ENCODE assay signal across 8 cellular contexts in genomic region chr10:132398566-132398991, GRCh38. TPM values are rescaled to one million over a fixed set of nuclear protein-coding genes. Genes with fewer than 3 reads are reported as not detected.
DNase-seq lines count a peak whose midpoint lies in the region; TF ChIP-seq lines count a peak whose summit lies in the region.

No MANE protein-coding gene starts in this region.

- H3K9ac ChIP-seq in BLaER1 treated with 17β-estradiol and CSF1 and Interleukin-3, amounts not matched to agents 10 nM and 100 nM, result peak overlapping the region in 8 of 11 experiments; percentile 87 to 96 (median 90); a peak in 9 of 22 replicates
- H3K9ac ChIP-seq in Loucy (ENCODE audit: low read depth, low read length, poor library complexity, severe bottlenecking), result peak overlapping the region; percentile 86

- H3K9me3 Mint-ChIP-seq in osteocyte (ENCODE audit: unreplicated experiment), result no peaks in the 10 kb centered on the region

- H3K4me3 ChIP-seq in BLaER1 treated with 17β-estradiol and CSF1 and Interleukin-3, amounts not matched to agents 10 nM and 100 nM, result peak overlapping the region in 7 of 10 experiments; percentile 68 to 87 (median 82); a peak in 13 of 20 replicates
- H3K4me3 ChIP-seq in Loucy (ENCODE audit: low read length, poor library complexity, severe bottlenecking) (peak overlapping the region; percentile 80), epithelial cell of esophagus (ENCODE audit: low read length) (peak overlapping the region; percentile 72)

- H4K20me1 ChIP-seq in BLaER1 treated with 17β-estradiol and CSF1 and Interleukin-3, amounts not matched to agents 10 nM and 100 nM, result peaks cover 10 to 86% (median 63%) of the 10 kb centered on the region in 11 experiments; a peak in 19 of 22 replicates
- peaks cover 42% of the 10 kb centered on the region for H4K20me1 ChIP-seq in Loucy (ENCODE audit: insufficient read depth, low read length, poor library complexity, severe bottlenecking)

- no peaks in the 10 kb centered on the region for H3K9me3 ChIP-seq in BLaER1 treated with 17β-estradiol and CSF1 and Interleukin-3, amounts not matched to agents 10 nM and 100 nM (replicated peaks in 1 of 11)
- H3K9me3 ChIP-seq in Loucy (ENCODE audit: insufficient read depth, low read depth, low read length), result no peaks in the 10 kb centered on the region

- peaks cover 76 to 89% (median 86%) of the 10 kb centered on the region in 10 experiments for H3K4me1 ChIP-seq in BLaER1 treated with 17β-estradiol and CSF1 and Interleukin-3, amounts not matched to agents 10 nM and 100 nM
- H3K4me1 ChIP-seq in Loucy (ENCODE audit: insufficient read depth, low read length, poor library complexity, severe bottlenecking), result peaks cover 66% of the 10 kb centered on the region

- DNase-seq in epithelial cell of esophagus (ENCODE audit: low read depth) (no peak), osteocyte (ENCODE audit: extremely low spot score, unreplicated experiment) (no peak), NCI-H446 treated with DMSO at 0.1 percent for 48 hours (lab: John Stamatoyannopoulos, UW) (no peak), hippocampal formation (lab: John Stamatoyannopoulos, UW) (no peak), Ammon's horn (ENCODE audit: low spot score) (no peak)
- DNase-seq in stimulated activated CD4-positive, alpha-beta T cell treated with anti-CD3 and anti-CD28 coated beads, Interleukin-4, amount 100 ng/mL, for 1 hour, result no peak

- 0 out of 2 replicates have a peak, but pooled peaks cover 6% of the 10 kb centered on the region for H3F3A ChIP-seq in Loucy (ENCODE audit: low read depth)

- H3K4me1 Mint-ChIP-seq in osteocyte (ENCODE audit: unreplicated experiment), result peaks cover 26% of the 10 kb centered on the region

- H3K27ac ChIP-seq in BLaER1 treated with 17β-estradiol and CSF1 and Interleukin-3, amounts not matched to agents 10 nM and 100 nM, result peak overlapping the region in 1 of 11 experiments; percentile 86; a peak in 3 of 22 replicates

- peaks cover 0 to 24% (median 15%) of the 10 kb centered on the region in 11 experiments; a peak in 14 of 22 replicates for H3K27me3 ChIP-seq in BLaER1 treated with 17β-estradiol and CSF1 and Interleukin-3, amounts not matched to agents 10 nM and 100 nM
- no peaks in the 10 kb centered on the region for H3K27me3 ChIP-seq in Loucy (ENCODE audit: insufficient read depth, low read length, poor library complexity, severe bottlenecking)

- H3K36me3 Mint-ChIP-seq in osteocyte (ENCODE audit: unreplicated experiment), result peaks cover 3% of the 10 kb centered on the region

- H3K9me2 ChIP-seq in Loucy (replicated peaks; ENCODE audit: low read depth, low read length), result no peaks in the 10 kb centered on the region

- H3K27me3 Mint-ChIP-seq in osteocyte (ENCODE audit: unreplicated experiment), result no peaks in the 10 kb centered on the region

- no peak overlapping the region for H2AFZ ChIP-seq in Loucy (ENCODE audit: low read length)

- peaks cover 0 to 5% (median 0%) of the 10 kb centered on the region in 11 experiments; a peak in 1 of 22 replicates for H3K36me3 ChIP-seq in BLaER1 treated with 17β-estradiol and CSF1 and Interleukin-3, amounts not matched to agents 10 nM and 100 nM
- no peaks in the 10 kb centered on the region for H3K36me3 ChIP-seq in Loucy (ENCODE audit: insufficient read depth, low read length)

- H3K27ac Mint-ChIP-seq in osteocyte (ENCODE audit: unreplicated experiment), result no peak overlapping the region

- peak overlapping the region; percentile 83 for H3K4me3 Mint-ChIP-seq in osteocyte (ENCODE audit: unreplicated experiment)

- peaks cover 69% of the 10 kb centered on the region for H3K79me2 ChIP-seq in Loucy (ENCODE audit: insufficient read depth, low read length)

- H3K4me2 ChIP-seq in BLaER1 treated with 17β-estradiol and CSF1 and Interleukin-3, amounts not matched to agents 10 nM and 100 nM, result peak overlapping the region; percentile 85 to 100 (median 98)
- peak overlapping the region; percentile 94 for H3K4me2 ChIP-seq in Loucy (ENCODE audit: low read depth, low read length, poor library complexity, severe bottlenecking)

- TF ChIP-seq CTCF in Loucy (conservative IDR thresholded peaks at IDR 0.05; ENCODE audit: low read length), result no peak
- no peak for TF ChIP-seq CTCF in epithelial cell of esophagus (IDR thresholded peaks at IDR 0.05; ENCODE audit: insufficient read depth, low read depth, low read length, missing control alignments)
- TF ChIP-seq CTCF in osteocyte (IDR thresholded peaks at IDR 0.05), result no peak

RNA-seq across cellular contexts. Expression of gene PWWP2B, which starts 1.6 kb away (rescaled TPM):
- total RNA-seq in osteocyte, result 12.9 and 14.6 TPM in 2 replicates
